Comparison of ENCODE assay signal across 16 cellular contexts in genomic region chr9:127883959-127884358, GRCh38. TPM values are rescaled to one million over a fixed set of nuclear protein-coding genes. Genes with fewer than 3 reads are reported as not detected.
DNase-seq lines count a peak whose midpoint lies in the region; ATAC-seq, FAIRE-seq and TF ChIP-seq lines count a peak whose summit lies in the region.
"Had no signal": no experiment of that assay in that cellular context is flagged by ENCODE, and none has a peak within 500 bp of the region (broad histone marks: within the 10 kb centered on the region; RNA-seq: fewer than 3 reads in every experiment).

No MANE protein-coding gene starts in this region.

- H3K27ac ChIP-seq in H1 (ENCODE audit: low read depth, low read length) = no peak overlapping the region
- H3K27ac ChIP-seq: left lung had no signal

- peak overlapping the region; percentile 57 for H3K27ac Mint-ChIP-seq in activated T-cell treated with anti-CD3 and anti-CD28 coated beads, Interleukin-2, amount 50 U/mL, for 24 hours
- peak overlapping the region; percentile 84 for H3K27ac Mint-ChIP-seq in stimulated activated naive B cell treated with anti-CD40 and anti-IgM and Interleukin-4, amounts not matched to agents 10 μg/mL and 1 μg/mL and 100 μg/mL, for 72 hours

- no peaks in the 10 kb centered on the region for H3K9me3 Mint-ChIP-seq in activated T-cell treated with anti-CD3 and anti-CD28 coated beads, Interleukin-2, amount 50 U/mL, for 24 hours
- H3K9me3 Mint-ChIP-seq in activated T-cell treated with anti-CD3 and anti-CD28 coated beads, Interleukin-2, amount 50 U/mL, for 4 hours = no peaks in the 10 kb centered on the region
- no peaks in the 10 kb centered on the region for H3K9me3 Mint-ChIP-seq in stimulated activated naive B cell treated with anti-CD40 and anti-IgM and Interleukin-4, amounts not matched to agents 10 μg/mL and 1 μg/mL and 100 μg/mL, for 72 hours

- CTCF ChIA-PET in H1 (lab: Charles Lee; ENCODE audit: partially characterized antibody) = interaction anchor here (0.8 to 2.7 kb wide), 5 partner anchors 10 to 149 kb away, joined by 3 to 11 read pairs (median 7); partner anchors contain the start of gene TOR2A

- H3K23me2 ChIP-seq in H1 (ENCODE audit: low read depth, low read length) = no peaks in the 10 kb centered on the region

- no peak for TF ChIP-seq POLR2A in H1 (IDR thresholded peaks at IDR 0.05; ENCODE audit: control extremely low read depth in 1 of 2, low read depth in 2 of 2, low read length in 2 of 2)

- no peak overlapping the region for H4K91ac ChIP-seq in H1 (replicated peaks; ENCODE audit: insufficient read length, low read length)

- no peak overlapping the region for H3K4me3 Mint-ChIP-seq in activated T-cell treated with anti-CD3 and anti-CD28 coated beads, Interleukin-2, amount 50 U/mL, for 24 hours
- no peak overlapping the region for H3K4me3 Mint-ChIP-seq in activated T-cell treated with anti-CD3 and anti-CD28 coated beads, Interleukin-2, amount 50 U/mL, for 4 hours
- peak overlapping the region in 1 of 2 donors; percentile 3 for H3K4me3 Mint-ChIP-seq in stimulated activated naive B cell treated with anti-CD40 and anti-IgM and Interleukin-4, amounts not matched to agents 10 μg/mL and 1 μg/mL and 100 μg/mL, for 72 hours

- H3K4me1 Mint-ChIP-seq in activated T-cell treated with anti-CD3 and anti-CD28 coated beads, Interleukin-2, amount 50 U/mL, for 24 hours (ENCODE audit: low read depth) = peaks cover 6% of the 10 kb centered on the region
- H3K4me1 Mint-ChIP-seq in activated T-cell treated with anti-CD3 and anti-CD28 coated beads, Interleukin-2, amount 50 U/mL, for 4 hours (ENCODE audit: low read depth) = no peaks in the 10 kb centered on the region
- peaks cover 32 to 49% of the 10 kb centered on the region in 2 donors for H3K4me1 Mint-ChIP-seq in stimulated activated naive B cell treated with anti-CD40 and anti-IgM and Interleukin-4, amounts not matched to agents 10 μg/mL and 1 μg/mL and 100 μg/mL, for 72 hours

- no peak for FAIRE-seq in H1 (lab: Jason Lieb, UNC)

- no peak overlapping the region for H2BK20ac ChIP-seq in H1 (ENCODE audit: low read length)

- H3K27me3 Mint-ChIP-seq in activated T-cell treated with anti-CD3 and anti-CD28 coated beads, Interleukin-2, amount 50 U/mL, for 24 hours = no peaks in the 10 kb centered on the region
- H3K27me3 Mint-ChIP-seq in activated T-cell treated with anti-CD3 and anti-CD28 coated beads, Interleukin-2, amount 50 U/mL, for 4 hours (ENCODE audit: low read depth) = no peaks in the 10 kb centered on the region
- no peaks in the 10 kb centered on the region for H3K27me3 Mint-ChIP-seq in stimulated activated naive B cell treated with anti-CD40 and anti-IgM and Interleukin-4, amounts not matched to agents 10 μg/mL and 1 μg/mL and 100 μg/mL, for 72 hours

- no peak overlapping the region for H3K4me3 ChIP-seq in H1 (ENCODE audit: extremely low read depth in 1 of 4, insufficient read depth in 2 of 4, low read depth in 3 of 4, low read length in 4 of 4)
- H3K4me3 ChIP-seq: dorsolateral prefrontal cortex, left lung, thyroid gland had no signal

- H3K9me3 ChIP-seq in H1 (ENCODE audit: insufficient read depth in 2 of 2, low read depth in 1 of 2, low read length in 1 of 2) = no peaks in the 10 kb centered on the region
- H3K9me3 ChIP-seq: Caco-2, left lung, thyroid gland had no signal

- H3K79me2 ChIP-seq in H1 (ENCODE audit: control insufficient read depth in 1 of 2, insufficient read depth in 2 of 2, low read length in 2 of 2) = no peaks in the 10 kb centered on the region

- no peak for DNase-seq in activated T-cell treated with anti-CD3 and anti-CD28 coated beads, Interleukin-2, amount 50 U/mL, for 24 hours
- no peak for DNase-seq in activated T-cell treated with anti-CD3 and anti-CD28 coated beads, Interleukin-2, amount 50 U/mL, for 4 hours
- peak; percentile 94 for DNase-seq in NCI-H2171 treated with DMSO at 0.1 percent for 48 hours (lab: John Stamatoyannopoulos, UW)
- no peak for DNase-seq in H1 (ENCODE audit: low read depth in 1 of 2, low spot score in 2 of 2)
- DNase-seq in stimulated activated naive B cell treated with anti-CD40 and anti-IgM and Interleukin-4, amounts not matched to agents 10 μg/mL and 1 μg/mL and 100 μg/mL, for 72 hours = no peak
- DNase-seq: ACHN; activated CD4-positive, alpha-beta T cell treated with anti-CD3 and anti-CD28 coated beads, Interleukin-2, amount 50 U/mL, for 48 hours; activated effector memory CD4-positive, alpha-beta T cell treated with Interleukin-2 at 50 U/mL for 16 hours; Caco-2; hippocampal formation; left lung had no signal

- H3K36me3 Mint-ChIP-seq in activated T-cell treated with anti-CD3 and anti-CD28 coated beads, Interleukin-2, amount 50 U/mL, for 24 hours (ENCODE audit: low read depth) = peaks cover 57% of the 10 kb centered on the region
- H3K36me3 Mint-ChIP-seq in activated T-cell treated with anti-CD3 and anti-CD28 coated beads, Interleukin-2, amount 50 U/mL, for 4 hours (ENCODE audit: insufficient read depth) = peaks cover 10% of the 10 kb centered on the region
- peaks cover 40 to 58% of the 10 kb centered on the region in 2 donors for H3K36me3 Mint-ChIP-seq in stimulated activated naive B cell treated with anti-CD40 and anti-IgM and Interleukin-4, amounts not matched to agents 10 μg/mL and 1 μg/mL and 100 μg/mL, for 72 hours

- no peak overlapping the region for H3K23ac ChIP-seq in H1 (ENCODE audit: insufficient read length)

- H2BK12ac ChIP-seq in H1 (ENCODE audit: low read depth, low read length) = no peak overlapping the region

- no peak for ATAC-seq in activated T-cell treated with anti-CD3 and anti-CD28 coated beads, Interleukin-2, amount 50 U/mL, for 4 hours
- ATAC-seq in stimulated activated naive B cell treated with anti-CD40 and anti-IgM and Interleukin-4, amounts not matched to agents 10 μg/mL and 1 μg/mL and 100 μg/mL, for 72 hours (replicated peaks) = peak in 1 of 2 donors; percentile 3
- no peak for ATAC-seq in GM21576 (IDR thresholded peaks at IDR 0.05; ENCODE audit: unreplicated experiment)
- ATAC-seq in HG02642 (IDR thresholded peaks at IDR 0.05; ENCODE audit: poor library complexity, unreplicated experiment) = no peak
- no peak for ATAC-seq in HG03045 (IDR thresholded peaks at IDR 0.05; ENCODE audit: unreplicated experiment)

- POLR2A ChIA-PET in H1 (lab: Charles Lee; ENCODE audit: partially characterized antibody) = interaction anchor here (0.7 to 8.6 kb wide), 3 partner anchors 12 to 99 kb away, joined by 3 to 91 read pairs (median 3); partner anchors contain the start of gene ST6GALNAC6

- H4K5ac ChIP-seq in H1 (ENCODE audit: insufficient read length, low read depth, low read length) = no peak overlapping the region

- H3K79me1 ChIP-seq in H1 (ENCODE audit: low read depth, low read length) = no peaks in the 10 kb centered on the region

- H4K8ac ChIP-seq in H1 (ENCODE audit: extremely low read depth, insufficient read depth, low read length) = peak overlapping the region; percentile 68; the same call in 1 of the 2 replicates

- no peak for TF ChIP-seq CTCF in H1 (IDR thresholded peaks at IDR 0.05; ENCODE audit: control extremely low read depth in 1 of 3, insufficient read depth in 1 of 3, low read depth in 1 of 3, low read length in 3 of 3)

- peaks cover 0 to 14% (median 8%) of the 10 kb centered on the region in 4 experiments; a peak in 4 of 8 replicates for H3K36me3 ChIP-seq in H1 (ENCODE audit: control insufficient read depth in 2 of 4, insufficient read depth in 4 of 4, low read length in 3 of 4)

- no peak overlapping the region for H3K18ac ChIP-seq in H1 (ENCODE audit: extremely low read depth, low read length)

- no peak overlapping the region for H3K56ac ChIP-seq in H1 (replicated peaks; ENCODE audit: insufficient read length, low read depth, low read length)

- H3K9ac ChIP-seq in H1 (replicated peaks in 1 of 4; ENCODE audit: extremely low read depth in 1 of 4, low read depth in 3 of 4, low read length in 3 of 4) = no peak overlapping the region; a peak in 1 of 7 replicates

- no peak overlapping the region for H3K4ac ChIP-seq in H1 (replicated peaks; ENCODE audit: insufficient read length, low read depth, low read length)

- no peak for TF ChIP-seq EP300 in H1 (IDR thresholded peaks at IDR 0.05; ENCODE audit: borderline replicate concordance in 1 of 2, low read depth in 2 of 2, low read length in 2 of 2)

- H2AFZ ChIP-seq in H1 (ENCODE audit: low read length) = no peak overlapping the region

- no peak overlapping the region for H3K4me2 ChIP-seq in H1 (ENCODE audit: insufficient read depth in 1 of 2, low read depth in 2 of 2, low read length in 2 of 2)

- no peak overlapping the region for H2BK15ac ChIP-seq in H1 (ENCODE audit: low read length)

- WGBS in H1 (ENCODE audit: extremely low coverage in 1 of 2, insufficient coverage in 1 of 2, insufficient read length in 1 of 2, insufficient replicate concordance in 2 of 2, low coverage in 1 of 2, low lambda C conversion rate in 2 of 2, missing lambda C conversion rate in 1 of 2), 2 experiments = 90% methylated on average over 7 of the region's 7 CpGs; no CpG with 5 or more reads in 1 of the 2 experiments

- H2BK5ac ChIP-seq in H1 (ENCODE audit: low read depth, low read length) = no peak overlapping the region

- no peak overlapping the region for H3K14ac ChIP-seq in H1 (ENCODE audit: insufficient read length)

- no peak overlapping the region for H2AK5ac ChIP-seq in H1 (ENCODE audit: low read depth, low read length)

- H2BK120ac ChIP-seq in H1 (replicated peaks; ENCODE audit: low read depth, low read length) = no peak overlapping the region

- no peak for TF ChIP-seq RAD21 in H1 (IDR thresholded peaks at IDR 0.05 in 1 of 2, conservative IDR thresholded peaks at IDR 0.05 in 1 of 2; ENCODE audit: low read depth in 2 of 2, low read length in 2 of 2)

- H3K4me1 ChIP-seq in H1 (replicated peaks in 1 of 4; ENCODE audit: control insufficient read depth in 3 of 4, insufficient read depth in 4 of 4, low read length in 3 of 4) = no peaks in the 10 kb centered on the region; a peak in 3 of 7 replicates
- H3K4me1 ChIP-seq: Caco-2 had no signal

- H4K20me1 ChIP-seq in H1 (replicated peaks in 1 of 2; ENCODE audit: control insufficient read depth in 1 of 2, insufficient read depth in 2 of 2, low read length in 2 of 2) = peaks cover 0 to 2% of the 10 kb centered on the region in 2 experiments

- H3K27me3 ChIP-seq in H1 (replicated peaks in 1 of 4; ENCODE audit: control insufficient read depth in 3 of 4, extremely low read depth in 1 of 4, insufficient read depth in 3 of 4, low read length in 3 of 4) = no peaks in the 10 kb centered on the region
- H3K27me3 ChIP-seq: dorsolateral prefrontal cortex, left lung, thyroid gland had no signal

RNA-seq across cellular contexts. Expression of gene AK1, which starts 6.5 kb away (rescaled TPM):
- 1 to 10 TPM; 3.6 to 6.4 (median 5.0) TPM for total RNA-seq in activated T-cell treated with anti-CD3 and anti-CD28 coated beads, Interleukin-2, amount 50 U/mL, for 4 hours
- total RNA-seq in H1 (2021; fragmentation: NEBNext Ultra II Directional; extraction: Animal tissue kit (Norgen Biotek cat#: 25700)) = 35.9 and 37.9 TPM in 2 replicates
- polyA plus RNA-seq in H1 (2011; rRNA removed) = 39.2 and 44.1 TPM in 2 replicates
- 45.5 TPM for polyA plus RNA-seq in H1 (2011; cell fraction: cytosol; rRNA removed)
- polyA plus RNA-seq in H1 (2011; cell fraction: nucleus; rRNA removed) = 32.0 TPM
- polyA plus RNA-seq in H1 (2012, experiment 1 of 2) = 32.5 to 48.8 TPM (median 43.2 TPM) in 4 replicates
- 31.3 TPM for polyA plus RNA-seq in H1 (2012, experiment 2 of 2)
- polyA plus RNA-seq in H1 (2013, experiment 1 of 2) = 26.6 TPM
- polyA plus RNA-seq in H1 (2013, experiment 2 of 2) = 24.9 TPM
- polyA minus RNA-seq in H1 (2011; rRNA and poly(A)+ RNA removed) = 9.5 and 12.8 TPM in 2 replicates
- 2.6 TPM for polyA minus RNA-seq in H1 (2011; cell fraction: cytosol; rRNA and poly(A)+ RNA removed)
- 6.3 TPM for polyA minus RNA-seq in H1 (2011; cell fraction: nucleus; rRNA and poly(A)+ RNA removed)

RNA-seq across cellular contexts. Expression of gene ST6GALNAC6, which starts 15.4 kb away (rescaled TPM):
- 10 to 100 TPM; 25.9 to 31.5 (median 31.0) TPM for total RNA-seq in activated T-cell treated with anti-CD3 and anti-CD28 coated beads, Interleukin-2, amount 50 U/mL, for 4 hours
- total RNA-seq in H1 (2021; fragmentation: NEBNext Ultra II Directional; extraction: Animal tissue kit (Norgen Biotek cat#: 25700)) = 37.7 and 43.7 TPM in 2 replicates
- polyA plus RNA-seq in H1 (2011; rRNA removed) = 64.4 and 72.9 TPM in 2 replicates
- polyA plus RNA-seq in H1 (2011; cell fraction: cytosol; rRNA removed) = 60.4 TPM
- 54.5 TPM for polyA plus RNA-seq in H1 (2011; cell fraction: nucleus; rRNA removed)
- 22.5 to 37.7 TPM (median 31.4 TPM) in 4 replicates for polyA plus RNA-seq in H1 (2012, experiment 1 of 2)
- polyA plus RNA-seq in H1 (2012, experiment 2 of 2) = 33.2 TPM
- 27.2 TPM for polyA plus RNA-seq in H1 (2013, experiment 1 of 2)
- polyA plus RNA-seq in H1 (2013, experiment 2 of 2) = 27.7 TPM
- polyA minus RNA-seq in H1 (2011; rRNA and poly(A)+ RNA removed) = 40.3 and 44.6 TPM in 2 replicates
- 18.6 TPM for polyA minus RNA-seq in H1 (2011; cell fraction: cytosol; rRNA and poly(A)+ RNA removed)
- 23.3 TPM for polyA minus RNA-seq in H1 (2011; cell fraction: nucleus; rRNA and poly(A)+ RNA removed)

RNA-seq across cellular contexts. Expression of gene ENG, which starts 29.5 kb away (rescaled TPM):
- total RNA-seq in activated T-cell treated with anti-CD3 and anti-CD28 coated beads, Interleukin-2, amount 50 U/mL, for 4 hours = 10 to 100 TPM; 10.7 to 20.3 (median 14.8) TPM
- 4.2 and 4.4 TPM in 2 replicates for total RNA-seq in H1 (2021; fragmentation: NEBNext Ultra II Directional; extraction: Animal tissue kit (Norgen Biotek cat#: 25700))
- polyA plus RNA-seq in H1 (2011; rRNA removed) = 1.8 and 3.2 TPM in 2 replicates
- polyA plus RNA-seq in H1 (2011; cell fraction: cytosol; rRNA removed) = 1.1 TPM
- 2.7 TPM for polyA plus RNA-seq in H1 (2011; cell fraction: nucleus; rRNA removed)
- polyA plus RNA-seq in H1 (2012, experiment 1 of 2) = 3.7 to 5.2 TPM (median 4.0 TPM) in 4 replicates
- 2.6 TPM for polyA plus RNA-seq in H1 (2012, experiment 2 of 2)
- polyA plus RNA-seq in H1 (2013, experiment 1 of 2) = 6.7 TPM
- polyA plus RNA-seq in H1 (2013, experiment 2 of 2) = 7.6 TPM
- polyA minus RNA-seq in H1 (2011; rRNA and poly(A)+ RNA removed) = 1.4 and 2.4 TPM in 2 replicates
- polyA minus RNA-seq in H1 (2011; cell fraction: cytosol; rRNA and poly(A)+ RNA removed) = 2.3 TPM
- polyA minus RNA-seq in H1 (2011; cell fraction: nucleus; rRNA and poly(A)+ RNA removed) = 2.5 TPM

RNA-seq across cellular contexts. Expression of gene ST6GALNAC4, which starts 32.9 kb away (rescaled TPM):
- total RNA-seq in activated T-cell treated with anti-CD3 and anti-CD28 coated beads, Interleukin-2, amount 50 U/mL, for 4 hours = 10 to 100 TPM; 22.0 to 25.7 (median 24.7) TPM
- 21.8 and 27.0 TPM in 2 replicates for total RNA-seq in H1 (2021; fragmentation: NEBNext Ultra II Directional; extraction: Animal tissue kit (Norgen Biotek cat#: 25700))
- polyA plus RNA-seq in H1 (2011; rRNA removed) = 34.1 and 49.5 TPM in 2 replicates
- 27.6 TPM for polyA plus RNA-seq in H1 (2011; cell fraction: cytosol; rRNA removed)
- polyA plus RNA-seq in H1 (2011; cell fraction: nucleus; rRNA removed) = 38.3 TPM
- polyA plus RNA-seq in H1 (2012, experiment 1 of 2) = 11.6 to 21.8 TPM (median 18.9 TPM) in 4 replicates
- polyA plus RNA-seq in H1 (2012, experiment 2 of 2) = 18.6 TPM
- 26.2 TPM for polyA plus RNA-seq in H1 (2013, experiment 1 of 2)
- 25.6 TPM for polyA plus RNA-seq in H1 (2013, experiment 2 of 2)
- 16.4 and 19.0 TPM in 2 replicates for polyA minus RNA-seq in H1 (2011; rRNA and poly(A)+ RNA removed)
- 32.7 TPM for polyA minus RNA-seq in H1 (2011; cell fraction: cytosol; rRNA and poly(A)+ RNA removed)
- polyA minus RNA-seq in H1 (2011; cell fraction: nucleus; rRNA and poly(A)+ RNA removed) = 24.5 TPM

RNA-seq across cellular contexts. Expression of gene PIP5KL1, which starts 46.6 kb away (rescaled TPM):
- total RNA-seq in activated T-cell treated with anti-CD3 and anti-CD28 coated beads, Interleukin-2, amount 50 U/mL, for 4 hours = 1 to 10 TPM; 2.3 to 3.5 (median 2.8) TPM
- 12.2 and 13.4 TPM in 2 replicates for total RNA-seq in H1 (2021; fragmentation: NEBNext Ultra II Directional; extraction: Animal tissue kit (Norgen Biotek cat#: 25700))
- 15.4 and 27.4 TPM in 2 replicates for polyA plus RNA-seq in H1 (2011; rRNA removed)
- 15.3 TPM for polyA plus RNA-seq in H1 (2011; cell fraction: cytosol; rRNA removed)
- polyA plus RNA-seq in H1 (2011; cell fraction: nucleus; rRNA removed) = 42.3 TPM
- 11.0 to 14.5 TPM (median 13.0 TPM) in 4 replicates for polyA plus RNA-seq in H1 (2012, experiment 1 of 2)
- 10.5 TPM for polyA plus RNA-seq in H1 (2012, experiment 2 of 2)
- polyA plus RNA-seq in H1 (2013, experiment 1 of 2) = 12.9 TPM
- polyA plus RNA-seq in H1 (2013, experiment 2 of 2) = 11.8 TPM
- polyA minus RNA-seq in H1 (2011; rRNA and poly(A)+ RNA removed) = 1.8 and 4.1 TPM in 2 replicates
- 16.4 TPM for polyA minus RNA-seq in H1 (2011; cell fraction: cytosol; rRNA and poly(A)+ RNA removed)
- 10.7 TPM for polyA minus RNA-seq in H1 (2011; cell fraction: nucleus; rRNA and poly(A)+ RNA removed)
